In the genomic region with DNA sequence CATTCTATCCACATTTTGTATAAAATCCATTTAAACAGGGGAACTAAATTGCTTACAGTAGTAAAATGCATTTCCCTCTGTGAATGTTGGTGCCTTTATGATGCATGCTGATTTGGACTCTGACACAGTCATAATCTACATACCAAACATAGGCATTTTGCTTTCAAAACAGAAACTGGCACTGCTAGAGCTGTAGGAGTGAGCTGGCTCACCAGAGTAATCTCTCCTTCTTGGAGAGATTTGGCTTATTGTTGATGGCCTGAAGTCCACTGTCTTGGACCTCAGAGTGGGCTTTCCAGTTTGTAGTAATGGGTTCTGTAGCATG, we compare ENCODE assay signal across 10 cellular contexts.
DNase-seq lines count a peak whose midpoint lies in the region; ATAC-seq, FAIRE-seq and TF ChIP-seq lines count a peak whose summit lies in the region.
"Had no signal": no experiment of that assay in that cellular context is flagged by ENCODE, and none has a peak within 500 bp of the region (broad histone marks: within the 10 kb centered on the region; RNA-seq: fewer than 3 reads in every experiment).

No MANE protein-coding gene starts in this region.

- H3K4me1 ChIP-seq in GM12878 (ENCODE audit: control insufficient read depth, insufficient read depth, low read length) (peaks cover 3% of the 10 kb centered on the region; the same call in 1 of the 2 replicates), Karpas-422 (ENCODE audit: low read length) (no peaks in the 10 kb centered on the region)

- H3K27ac Mint-ChIP-seq in nephron progenitor cell = no peak overlapping the region

- in situ Hi-C loops in GM12878 (cut with MboI) = no loop called here

- ATAC-seq in GM18909 (IDR thresholded peaks at IDR 0.05; ENCODE audit: poor library complexity, unreplicated experiment) (peak; percentile 67), HG03066 (IDR thresholded peaks at IDR 0.05; ENCODE audit: low read depth, unreplicated experiment) (peak; percentile 37), GM12878 (peak; percentile 93)

- intact Hi-C loops in GM12878 (cut with micrococcal nuclease; ENCODE audit: unreplicated experiment) = no loop called here

- no peak for TF ChIP-seq POLR2A in GM12878 (IDR thresholded peaks at IDR 0.05; ENCODE audit: low read depth, low read length)

- peak; percentile 61 for FAIRE-seq in GM12878 (lab: Jason Lieb, UNC)

- no peaks in the 10 kb centered on the region for H3K27me3 Mint-ChIP-seq in nephron progenitor cell (ENCODE audit: low read depth, poor library complexity)

- SMC1A ChIA-PET in GM12878 (lab: Charles Lee; ENCODE audit: uncharacterized antibody, unreplicated experiment) = interaction anchor here (0.9 to 3.1 kb wide), 12 partner anchors 8 to 138 kb away, joined by 3 to 18 read pairs (median 4); no protein-coding TSS in a partner anchor

- no peak overlapping the region for H3K9ac ChIP-seq in GM12878 (ENCODE audit: control insufficient read depth, insufficient read depth, low read length)
- no peak overlapping the region for H3K9ac ChIP-seq in Karpas-422 (ENCODE audit: low read length)

- H3K4me2 ChIP-seq in GM12878 (ENCODE audit: control insufficient read depth, insufficient read depth) (no peak overlapping the region; the same call in 1 of the 2 replicates), Karpas-422 (ENCODE audit: low read depth, low read length, poor library complexity, severe bottlenecking) (no peak overlapping the region)

- peaks cover 27% of the 10 kb centered on the region for H3K4me1 Mint-ChIP-seq in nephron progenitor cell

- CTCF ChIA-PET in GM12878 (lab: Yijun Ruan, JAX) = interaction anchor here (1.3 kb wide), 2 partner anchors 10 to 11 kb away, joined by 3 to 5 read pairs; no protein-coding TSS in a partner anchor

- no peaks in the 10 kb centered on the region for H3K27me3 ChIP-seq in GM12878 (replicated peaks in 1 of 2; ENCODE audit: control insufficient read depth in 2 of 2, insufficient read depth in 2 of 2, low read length in 1 of 2)
- no peaks in the 10 kb centered on the region for H3K27me3 ChIP-seq in Karpas-422 (ENCODE audit: low read length)

- RAD21 ChIA-PET in GM12878 (lab: Charles Lee; ENCODE audit: unreplicated experiment) = interaction anchor here (0.7 to 2.4 kb wide), 6 partner anchors 10 to 132 kb away, joined by 3 to 16 read pairs (median 3); no protein-coding TSS in a partner anchor

- H3K9me2 ChIP-seq in Karpas-422 (replicated peaks; ENCODE audit: insufficient read depth, low read length) = no peaks in the 10 kb centered on the region

- TF ChIP-seq CTCF in GM12878 (IDR thresholded peaks at IDR 0.05 in 2 of 3, conservative IDR thresholded peaks at IDR 0.05 in 1 of 3; ENCODE audit: control insufficient read depth in 2 of 3, extremely low read depth in 1 of 3, insufficient read depth in 1 of 3, low read depth in 3 of 3, low read length in 3 of 3) (no peak), nephron progenitor cell (IDR thresholded peaks at IDR 0.05) (no peak)

- H3K79me2 ChIP-seq in GM12878 (ENCODE audit: control insufficient read depth, insufficient read depth, low read length) (no peaks in the 10 kb centered on the region), Karpas-422 (ENCODE audit: low read length) (no peaks in the 10 kb centered on the region)

- H3K27ac ChIP-seq in GM12878 (ENCODE audit: control insufficient read depth, insufficient read depth) (no peak overlapping the region), Karpas-422 (ENCODE audit: low read length) (no peak overlapping the region)

- no peaks in the 10 kb centered on the region for H4K20me1 ChIP-seq in GM12878 (ENCODE audit: control insufficient read depth, insufficient read depth)
- H4K20me1 ChIP-seq in Karpas-422 (ENCODE audit: insufficient read depth, low read depth, low read length) = no peaks in the 10 kb centered on the region

- no peak for TF ChIP-seq RAD21 in GM12878 (IDR thresholded peaks at IDR 0.05; ENCODE audit: insufficient read depth, low read depth, low read length)

- H2AFZ ChIP-seq in GM12878 (ENCODE audit: control insufficient read depth, low read depth, low read length) = no peak overlapping the region
- H2AFZ ChIP-seq in Karpas-422 (ENCODE audit: low read length) = no peak overlapping the region

- H3K4me3 ChIP-seq in GM12878 (no peak overlapping the region), Karpas-422 (ENCODE audit: low read length) (no peak overlapping the region)

- no peak for TF ChIP-seq EP300 in GM12878 (IDR thresholded peaks at IDR 0.05; ENCODE audit: borderline replicate concordance in 1 of 2, control insufficient read depth in 1 of 2, low read depth in 2 of 2, low read length in 2 of 2)

- BruUV-seq in GM12878 (replicated peaks; lab: Mats Ljungman, UMichigan) = no TSS peak

- H3K9me3 Mint-ChIP-seq in nephron progenitor cell = no peaks in the 10 kb centered on the region

- no peak for DNase-seq in GM12878 (ENCODE audit: low read depth, low spot score)
- DNase-seq in renal cortical epithelial cell (ENCODE audit: low read depth) = peak; percentile 77
- no peak for DNase-seq in stimulated activated naive CD4-positive, alpha-beta T cell (lab: John Stamatoyannopoulos, UW)
- DNase-seq in Karpas-422 = no peak
- DNase-seq in activated CD4-positive, alpha-beta T cell treated with anti-CD3 and anti-CD28 coated beads for 1 hour = no peak
- DNase-seq in nephron progenitor cell = no peak
- DNase-seq: activated naive CD4-positive, alpha-beta T cell; NCI-H2029 treated with DMSO at 0.1 percent for 48 hours had no signal

- POLR2A ChIA-PET in GM12878 (lab: Charles Lee) = interaction anchor here (1.2 kb wide), 1 partner anchor 10 kb away, joined by 4 read pairs; no protein-coding TSS in a partner anchor

- no peak overlapping the region for H3K4me3 Mint-ChIP-seq in nephron progenitor cell

- H3K36me3 Mint-ChIP-seq in nephron progenitor cell (ENCODE audit: low read depth) = no peaks in the 10 kb centered on the region

- H3K36me3 ChIP-seq in GM12878 (ENCODE audit: control insufficient read depth in 2 of 2, insufficient read depth in 2 of 2, low read length in 1 of 2) = no peaks in the 10 kb centered on the region
- no peaks in the 10 kb centered on the region for H3K36me3 ChIP-seq in Karpas-422 (ENCODE audit: insufficient read depth, low read length)

- H3K9me3 ChIP-seq in GM12878 (replicated peaks; ENCODE audit: control insufficient read depth, insufficient read depth, low read length) (no peaks in the 10 kb centered on the region; the same call in 2 of the 3 replicates), Karpas-422 (ENCODE audit: low read length) (no peaks in the 10 kb centered on the region)

TF ChIP-seq in GM12878, 131 proteins besides CTCF, POLR2A, EP300 and RAD21:
- TF ChIP-seq ETV6 (conservative IDR thresholded peaks at IDR 0.05 in 1 of 2, IDR thresholded peaks at IDR 0.05 in 1 of 2; ENCODE audit: borderline replicate concordance in 1 of 2, low read depth in 1 of 2) = no peak
- TF ChIP-seq BMI1 (IDR thresholded peaks at IDR 0.05; ENCODE audit: borderline replicate concordance) = no peak
- TF ChIP-seq, protein P1, sequence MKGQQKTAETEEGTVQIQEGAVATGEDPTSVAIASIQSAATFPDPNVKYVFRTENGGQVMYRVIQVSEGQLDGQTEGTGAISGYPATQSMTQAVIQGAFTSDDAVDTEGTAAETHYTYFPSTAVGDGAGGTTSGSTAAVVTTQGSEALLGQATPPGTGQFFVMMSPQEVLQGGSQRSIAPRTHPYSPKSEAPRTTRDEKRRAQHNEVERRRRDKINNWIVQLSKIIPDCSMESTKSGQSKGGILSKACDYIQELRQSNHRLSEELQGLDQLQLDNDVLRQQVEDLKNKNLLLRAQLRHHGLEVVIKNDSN (IDR thresholded peaks at IDR 0.05; ENCODE audit: borderline replicate concordance, extremely low read length, insufficient read depth, low read depth, low read length) = no peak
- TF ChIP-seq HCFC1 (IDR thresholded peaks at IDR 0.05; ENCODE audit: low read length) = no peak
- TF ChIP-seq SUPT20H (IDR thresholded peaks at IDR 0.05; ENCODE audit: borderline replicate concordance, control insufficient read depth, low read depth, low read length) = no peak
- TF ChIP-seq, protein P2, sequence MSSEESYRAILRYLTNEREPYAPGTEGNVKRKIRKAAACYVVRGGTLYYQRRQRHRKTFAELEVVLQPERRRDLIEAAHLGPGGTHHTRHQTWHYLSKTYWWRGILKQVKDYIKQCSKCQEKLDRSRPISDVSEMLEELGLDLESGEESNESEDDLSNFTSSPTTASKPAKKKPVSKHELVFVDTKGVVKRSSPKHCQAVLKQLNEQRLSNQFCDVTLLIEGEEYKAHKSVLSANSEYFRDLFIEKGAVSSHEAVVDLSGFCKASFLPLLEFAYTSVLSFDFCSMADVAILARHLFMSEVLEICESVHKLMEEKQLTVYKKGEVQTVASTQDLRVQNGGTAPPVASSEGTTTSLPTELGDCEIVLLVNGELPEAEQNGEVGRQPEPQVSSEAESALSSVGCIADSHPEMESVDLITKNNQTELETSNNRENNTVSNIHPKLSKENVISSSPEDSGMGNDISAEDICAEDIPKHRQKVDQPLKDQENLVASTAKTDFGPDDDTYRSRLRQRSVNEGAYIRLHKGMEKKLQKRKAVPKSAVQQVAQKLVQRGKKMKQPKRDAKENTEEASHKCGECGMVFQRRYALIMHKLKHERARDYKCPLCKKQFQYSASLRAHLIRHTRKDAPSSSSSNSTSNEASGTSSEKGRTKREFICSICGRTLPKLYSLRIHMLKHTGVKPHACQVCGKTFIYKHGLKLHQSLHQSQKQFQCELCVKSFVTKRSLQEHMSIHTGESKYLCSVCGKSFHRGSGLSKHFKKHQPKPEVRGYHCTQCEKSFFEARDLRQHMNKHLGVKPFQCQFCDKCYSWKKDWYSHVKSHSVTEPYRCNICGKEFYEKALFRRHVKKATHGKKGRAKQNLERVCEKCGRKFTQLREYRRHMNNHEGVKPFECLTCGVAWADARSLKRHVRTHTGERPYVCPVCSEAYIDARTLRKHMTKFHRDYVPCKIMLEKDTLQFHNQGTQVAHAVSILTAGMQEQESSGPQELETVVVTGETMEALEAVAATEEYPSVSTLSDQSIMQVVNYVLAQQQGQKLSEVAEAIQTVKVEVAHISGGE (CRISPR knock-in tag; IDR thresholded peaks at IDR 0.05) = no peak
- TF ChIP-seq CBFB (IDR thresholded peaks at IDR 0.05; ENCODE audit: low read depth) = no peak
- no peak for TF ChIP-seq NFYA (IDR thresholded peaks at IDR 0.05; ENCODE audit: borderline replicate concordance, low read depth, low read length)
- no peak for TF ChIP-seq PAX5 (IDR thresholded peaks at IDR 0.05; ENCODE audit: borderline replicate concordance, low read depth, low read length)

Comparison
In these comparisons a context has a peak if more than half of its experiments do, and no peak if none do; other contexts are left out.
1. ATAC-seq: peak in every context shown above with its lines; median percentile 93 in GM12878; 67 in GM18909; 37 in HG03066.